16 cellular contexts compared by ENCODE assay signal in the genomic region with DNA sequence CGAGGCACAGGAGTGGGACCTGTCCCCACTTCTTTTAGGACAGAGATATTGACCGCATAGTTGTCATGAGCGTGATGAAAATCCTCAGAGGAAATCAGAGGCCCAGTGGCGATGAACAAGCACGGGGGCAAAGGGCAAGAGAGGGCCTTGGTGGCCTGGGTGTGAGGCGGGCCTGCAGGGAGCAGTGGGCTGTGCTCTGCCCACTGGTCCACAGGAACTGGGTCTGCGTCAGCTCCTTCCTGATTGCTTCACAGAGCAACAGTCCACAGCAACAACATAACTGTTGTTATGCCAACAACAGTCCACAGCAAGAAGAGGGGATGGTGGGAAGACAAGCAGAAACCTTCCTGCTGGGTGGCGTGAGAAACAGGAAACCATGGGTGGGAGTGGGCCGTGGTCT.
A peak's percentile ranks its signal among the peaks of the same experiment; 100 is the strongest.
DNase-seq lines count a peak whose midpoint lies in the region; ATAC-seq and TF ChIP-seq lines count a peak whose summit lies in the region.
"Had no signal": no experiment of that assay in that cellular context is flagged by ENCODE, and none has a peak within 500 bp of the region (broad histone marks: within the 10 kb centered on the region; RNA-seq: fewer than 3 reads in every experiment).

No MANE protein-coding gene starts in this region.

- no peak for TF ChIP-seq RAD21 in IMR-90 (IDR thresholded peaks at IDR 0.05; ENCODE audit: low read length)

- intact Hi-C loops in IMR-90 (cut with micrococcal nuclease), result loop anchor here (5.0 to 10.0 kb wide), 2 partner anchors 337 to 450 kb away; no protein-coding TSS in a partner anchor
- intact Hi-C loops in sigmoid colon (cut with DNase I), result no loop called here

- H3K9me3 ChIP-seq in IMR-90 (ENCODE audit: control insufficient read depth, insufficient read depth, low read length) (no peaks in the 10 kb centered on the region), sigmoid colon (no peaks in the 10 kb centered on the region)
- H3K9me3 ChIP-seq: adrenal gland, esophagus muscularis mucosa, SJSA1 had no signal

- no peaks in the 10 kb centered on the region; the same call in 1 of the 2 replicates for H3K36me3 ChIP-seq in ACC112 (ENCODE audit: insufficient read depth, low read length)
- peaks cover 16% of the 10 kb centered on the region for H3K36me3 ChIP-seq in IMR-90 (ENCODE audit: control insufficient read depth, insufficient read depth, low read length)
- peaks cover 0 to 11% (median 0%) of the 10 kb centered on the region in 4 donors for H3K36me3 ChIP-seq in sigmoid colon

- peak; percentile 35 for DNase-seq in IMR-90
- DNase-seq in dermis microvascular lymphatic vessel endothelial cell (ENCODE audit: low read depth in 2 of 2), result peak; percentile 97 to 98
- peak; percentile 69 for DNase-seq in mesenteric fat pad (ENCODE audit: low spot score)
- no peak for DNase-seq in DMS153 treated with DMSO at 0.1 percent for 48 hours (lab: John Stamatoyannopoulos, UW; ENCODE audit: unreplicated experiment)
- DNase-seq in sigmoid colon, result no peak
- DNase-seq: activated CD4-positive, alpha-beta T cell treated with anti-CD3 and anti-CD28 coated beads, Interleukin-2, amount 50 U/mL, for 1 hour; midbrain; NCI-H510A; small intestine had no signal

- TF ChIP-seq POLR2A in IMR-90 (IDR thresholded peaks at IDR 0.05; ENCODE audit: low read depth, low read length) (no peak), sigmoid colon (IDR thresholded peaks at IDR 0.05) (no peak)

- no peak overlapping the region for H3K56ac ChIP-seq in IMR-90 (ENCODE audit: extremely low read depth, insufficient read depth, low read length)

- TF ChIP-seq CTCF in IMR-90 (conservative IDR thresholded peaks at IDR 0.05; ENCODE audit: low read depth, low read length) (no peak), sigmoid colon (IDR thresholded peaks at IDR 0.05) (no peak)

- CTCF ChIA-PET in IMR-90 (lab: Yijun Ruan, JAX), result interaction anchor here (0.5 kb wide), 1 partner anchor 469 kb away, joined by 3 read pairs; no protein-coding TSS in a partner anchor

- POLR2A ChIA-PET in IMR-90 (lab: Charles Lee; ENCODE audit: unreplicated experiment), result no interaction called here

- no peaks in the 10 kb centered on the region for H3K79me2 ChIP-seq in ACC112 (ENCODE audit: control insufficient read depth, insufficient read depth, low read length, unreplicated experiment)

- H2BK15ac ChIP-seq in IMR-90 (ENCODE audit: low read depth, low read length), result no peak overlapping the region

- BruUV-seq in IMR-90 (replicated peaks; lab: Mats Ljungman, UMichigan), result no TSS peak

- 0 out of 2 replicates have a peak overlapping the region, but pooled peaks have one; percentile 4 for H2BK120ac ChIP-seq in IMR-90 (ENCODE audit: low read depth, low read length)

- peak overlapping the region; percentile 25 for H2BK5ac ChIP-seq in IMR-90 (ENCODE audit: low read depth, low read length, poor library complexity, severe bottlenecking)

- peaks cover 11 to 84% of the 10 kb centered on the region in 2 experiments for H3K79me1 ChIP-seq in IMR-90 (ENCODE audit: low read depth in 1 of 2, low read length in 2 of 2)

- H2BK20ac ChIP-seq in IMR-90 (ENCODE audit: low read depth, low read length), result no peak overlapping the region

- no peak overlapping the region for H3K9ac ChIP-seq in IMR-90 (ENCODE audit: low read depth, low read length)

- H4K8ac ChIP-seq in IMR-90 (ENCODE audit: low read depth in 2 of 2, low read length in 2 of 2), result peak overlapping the region in 1 of 2 experiments; percentile 49; a peak in 2 of 4 replicates

- no peak overlapping the region for H4K5ac ChIP-seq in IMR-90 (ENCODE audit: low read depth, low read length)

- in situ Hi-C loops in IMR-90 (cut with MboI; ENCODE audit: low sequenced_read_pairs), result no loop called here

- peak overlapping the region; percentile 33 for H4K91ac ChIP-seq in IMR-90 (ENCODE audit: insufficient read depth, low read depth, low read length)

- peak overlapping the region; percentile 34; the same call in 1 of the 2 replicates for H3K14ac ChIP-seq in IMR-90 (replicated peaks; ENCODE audit: low read depth, low read length)

- no peak overlapping the region for H3K4me3 ChIP-seq in ACC112 (ENCODE audit: low read depth, low read length)
- H3K4me3 ChIP-seq in IMR-90 (ENCODE audit: insufficient read depth, low read depth, low read length), result no peak overlapping the region
- no peak overlapping the region for H3K4me3 ChIP-seq in sigmoid colon
- H3K4me3 ChIP-seq: adrenal gland, esophagus muscularis mucosa, SJSA1 had no signal

- H3K4me2 ChIP-seq in IMR-90 (ENCODE audit: low read depth, low read length), result no peak overlapping the region

- dilution Hi-C loops in IMR-90 (cut with HindIII; ENCODE audit: low sequenced_read_pairs, unreplicated experiment), result no loop called here

- ATAC-seq in IMR-90 (ENCODE audit: low read depth) (no peak), HG03135 (IDR thresholded peaks at IDR 0.05; ENCODE audit: unreplicated experiment) (no peak), HG02970 (IDR thresholded peaks at IDR 0.05; ENCODE audit: low FRiP score, unreplicated experiment) (no peak)

- 0 out of 2 replicates have a peak overlapping the region, but pooled peaks have one; percentile 5 for H3K23ac ChIP-seq in IMR-90 (ENCODE audit: low read depth, low read length)

- H3K4ac ChIP-seq in IMR-90 (ENCODE audit: low read depth, low read length), result peak overlapping the region; percentile 60

- peaks cover 29% of the 10 kb centered on the region for H3K9me1 ChIP-seq in IMR-90 (ENCODE audit: insufficient read depth, low read length)

- H3K27me3 ChIP-seq in ACC112 (ENCODE audit: insufficient read depth, low read length) (no peaks in the 10 kb centered on the region), IMR-90 (ENCODE audit: control insufficient read depth, insufficient read depth, low read length) (no peaks in the 10 kb centered on the region), sigmoid colon (no peaks in the 10 kb centered on the region)
- H3K27me3 ChIP-seq: adrenal gland, esophagus muscularis mucosa, SJSA1 had no signal

- H4K20me1 ChIP-seq in IMR-90 (ENCODE audit: insufficient read depth, low read length), result peaks cover 38% of the 10 kb centered on the region

- H2AK9ac ChIP-seq in IMR-90 (replicated peaks; ENCODE audit: low read depth, low read length, poor library complexity), result peak overlapping the region; percentile 1

- TF ChIP-seq EP300 in sigmoid colon (IDR thresholded peaks at IDR 0.05), result no peak

- H3K18ac ChIP-seq in IMR-90 (ENCODE audit: low read depth, low read length), result no peak overlapping the region; the same call in 1 of the 2 replicates

- H3K27ac ChIP-seq in ACC112 (ENCODE audit: low read depth, low read length), result peak overlapping the region; percentile 78
- peak overlapping the region; percentile 54 for H3K27ac ChIP-seq in IMR-90 (ENCODE audit: insufficient read depth, low read length)
- H3K27ac ChIP-seq in sigmoid colon, result no peak overlapping the region
- H3K27ac ChIP-seq: adrenal gland, C4-2B, esophagus muscularis mucosa, SJSA1 had no signal

- no peak overlapping the region for H2AFZ ChIP-seq in ACC112 (ENCODE audit: low read length, unreplicated experiment)
- no peak overlapping the region for H2AFZ ChIP-seq in IMR-90 (replicated peaks; ENCODE audit: low read length, poor library complexity)

- 97% methylated on average over 3 of the region's 9 CpGs; no CpG with 5 or more reads in 1 of the 2 experiments for WGBS in IMR-90 (ENCODE audit: extremely low coverage in 2 of 2, insufficient read length in 1 of 2), 2 experiments
- WGBS in sigmoid colon, 2 donors, result 76 to 88% methylated on average over 9 of the region's 9 CpGs

- H2AK5ac ChIP-seq in IMR-90 (ENCODE audit: low read depth, low read length), result peak overlapping the region; percentile 27

- peaks cover 15% of the 10 kb centered on the region for H3K4me1 ChIP-seq in ACC112 (ENCODE audit: control insufficient read depth, insufficient read depth, low read length, unreplicated experiment)
- peaks cover 18% of the 10 kb centered on the region for H3K4me1 ChIP-seq in IMR-90 (ENCODE audit: control insufficient read depth, insufficient read depth, low read length)
- H3K4me1 ChIP-seq in sigmoid colon, result no peaks in the 10 kb centered on the region
- H3K4me1 ChIP-seq: adrenal gland had no signal

TF ChIP-seq in IMR-90, 13 proteins besides CTCF, POLR2A, EP300 and RAD21:
- no peak for TF ChIP-seq RFX5 (IDR thresholded peaks at IDR 0.05; ENCODE audit: low read depth, low read length)
- TF ChIP-seq NFE2L2 (IDR thresholded peaks at IDR 0.05; ENCODE audit: low read depth, low read length), result no peak
- no peak for TF ChIP-seq MXI1 (IDR thresholded peaks at IDR 0.05; ENCODE audit: borderline replicate concordance, low read depth, low read length)
- TF ChIP-seq ELK1 (IDR thresholded peaks at IDR 0.05; ENCODE audit: borderline replicate concordance, low read depth, low read length), result no peak
- peak; percentile 93 for TF ChIP-seq CEBPB (IDR thresholded peaks at IDR 0.05; ENCODE audit: low read depth, low read length)
- TF ChIP-seq BHLHE40 (IDR thresholded peaks at IDR 0.05; ENCODE audit: low read depth, low read length), result no peak

Comparison
In these comparisons a context has a peak if more than half of its experiments do, and no peak if none do; other contexts are left out.
1. H3K27ac ChIP-seq: peak in ACC112 (single experiment) and IMR-90 (single experiment); none in sigmoid colon (0 of 4).
2. DNase-seq: peak in IMR-90 (single experiment), dermis microvascular lymphatic vessel endothelial cell (2 of 2) and mesenteric fat pad (single experiment); none in DMS153 treated with DMSO at 0.1 percent for 48 hours (single experiment) and sigmoid colon (single experiment).